ENCODE assay signal across 1 cellular context in the genomic region with DNA sequence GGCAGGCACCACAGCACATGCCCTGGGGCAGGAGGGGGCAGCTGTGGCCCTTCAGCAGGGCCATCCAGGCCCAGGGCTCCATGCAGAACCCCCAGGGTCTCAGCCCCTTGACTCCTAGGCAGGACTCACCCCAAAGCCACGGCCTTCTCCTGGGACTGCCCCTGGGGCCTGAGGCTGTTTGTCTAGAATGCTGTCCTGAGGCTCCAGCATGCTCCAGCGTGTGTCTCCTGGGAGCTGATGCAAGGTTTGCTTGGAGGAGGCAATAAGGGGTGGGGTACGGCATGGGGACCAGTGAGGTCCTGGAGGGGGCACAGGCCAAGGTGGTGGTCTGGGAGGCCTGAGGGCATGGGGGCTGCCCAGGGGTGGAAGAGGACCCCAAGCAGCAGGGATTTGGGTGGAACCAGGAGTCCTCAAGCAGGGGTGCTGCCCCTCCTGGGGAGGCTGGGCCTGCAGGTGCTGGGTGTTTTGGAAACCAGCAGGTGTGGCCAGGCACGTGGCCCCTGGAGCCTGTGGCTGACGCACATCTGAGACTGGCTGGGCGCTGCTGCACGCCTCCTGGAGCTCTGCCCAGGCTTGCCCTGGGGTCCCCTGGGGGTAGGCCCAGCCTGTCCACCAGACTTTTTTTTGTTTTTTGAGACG.
TF ChIP-seq lines count a peak whose summit lies in the region.

No MANE protein-coding gene starts in this region.

TF ChIP-seq in K562, 482 proteins besides CTCF, POLR2A, EP300 and RAD21 (continued from another document):
- TF ChIP-seq ZNF592 (IDR thresholded peaks at IDR 0.05) = peak; percentile 67; the same call in 1 of the 2 replicates
TF ChIP-seq in K562: peak in this region for 41.
